Comparison of ENCODE assay signal across 29 cellular contexts in genomic region chr15:73150831-73151230, GRCh38.
"Had no signal": no experiment of that assay in that cellular context is flagged by ENCODE, and none has a peak within 500 bp of the region (broad histone marks: within the 10 kb centered on the region; RNA-seq: fewer than 3 reads in every experiment).

No MANE protein-coding gene starts in this region.

- H3K36me3 ChIP-seq: brain microvascular endothelial cell had no signal

- H3K4me2 ChIP-seq: KMS-11 had no signal

- H3K27me3 ChIP-seq: brain microvascular endothelial cell had no signal

- H3K27ac Mint-ChIP-seq: activated CD4-positive, alpha-beta memory T cell treated with anti-CD3 and anti-CD28 coated beads, Interleukin-2, amount 10 ng/mL, durations not matched to agents 7 days and 5 days; activated CD8-positive, alpha-beta memory T cell treated with anti-CD3 and anti-CD28 coated beads, Interleukin-2, amount 10 ng/mL, durations not matched to agents 7 days and 5 days; activated naive CD8-positive, alpha-beta T cell treated with anti-CD3 and anti-CD28 coated beads for 36 hours had no signal

- H3K27me3 Mint-ChIP-seq: activated CD4-positive, alpha-beta memory T cell treated with anti-CD3 and anti-CD28 coated beads, Interleukin-2, amount 10 ng/mL, durations not matched to agents 7 days and 5 days; activated naive CD8-positive, alpha-beta T cell treated with anti-CD3 and anti-CD28 coated beads for 36 hours had no signal

- DNase-seq: activated CD4-positive, alpha-beta memory T cell treated with anti-CD3 and anti-CD28 coated beads, Interleukin-2, amount 10 ng/mL, durations not matched to agents 7 days and 5 days; activated CD4-positive, alpha-beta T cell treated with anti-CD3 and anti-CD28 coated beads for 1 hour; activated CD4-positive, alpha-beta T cell treated with anti-CD3 and anti-CD28 coated beads for 48 hours; activated CD4-positive, CD25-positive, alpha-beta regulatory T cell; activated CD8-positive, alpha-beta memory T cell treated with anti-CD3 and anti-CD28 coated beads for 24 hours; activated CD8-positive, alpha-beta memory T cell treated with anti-CD3 and anti-CD28 coated beads, Interleukin-2, amount 10 ng/mL, durations not matched to agents 7 days and 5 days; activated CD8-positive, alpha-beta memory T cell treated with anti-CD3 and anti-CD28 coated beads, Interleukin-2, amount 50 U/mL, for 48 hours; activated effector memory CD4-positive, alpha-beta T cell treated with anti-CD3 and anti-CD28 coated beads, Interleukin-2, amount 50 U/mL, for 16 hours; activated naive CD4-positive, alpha-beta T cell; activated naive CD4-positive, alpha-beta T cell treated with anti-CD3 and anti-CD28 coated beads, Interleukin-2, amount 50 U/mL, for 16 hours; activated naive CD8-positive, alpha-beta T cell treated with anti-CD3 and anti-CD28 coated beads for 36 hours; activated T-cell treated with anti-CD3 and anti-CD28 coated beads, Interleukin-2, amount 50 U/mL, for 48 hours; amniotic stem cell; aorta; brain microvascular endothelial cell; NCI-H1105 treated with DMSO at 0.1 percent for 48 hours; NCI-H1436; NCI-H1694; NCI-H2029; NCI-H345; NCI-H524 treated with DMSO at 0.1 percent for 48 hours; SHP77 treated with DMSO at 0.1 percent for 48 hours; SW 1271; T-helper 1 cell; T-helper 2 cell; T-helper 9 cell; WERI-Rb-1 had no signal

- H3K4me1 Mint-ChIP-seq: activated naive CD8-positive, alpha-beta T cell treated with anti-CD3 and anti-CD28 coated beads for 36 hours had no signal

- H3K27ac ChIP-seq: brain microvascular endothelial cell, KMS-11, WERI-Rb-1 had no signal

- H3K4me3 Mint-ChIP-seq: activated CD4-positive, alpha-beta memory T cell treated with anti-CD3 and anti-CD28 coated beads, Interleukin-2, amount 10 ng/mL, durations not matched to agents 7 days and 5 days; activated CD8-positive, alpha-beta memory T cell treated with anti-CD3 and anti-CD28 coated beads, Interleukin-2, amount 10 ng/mL, durations not matched to agents 7 days and 5 days; activated naive CD8-positive, alpha-beta T cell treated with anti-CD3 and anti-CD28 coated beads for 36 hours had no signal

- ATAC-seq: activated CD8-positive, alpha-beta memory T cell treated with anti-CD3 and anti-CD28 coated beads, Interleukin-2, amount 10 ng/mL, durations not matched to agents 7 days and 5 days; Panc1 had no signal
